ENCODE assay signal across 31 cellular contexts in genomic region chr16:74015953-74016352, GRCh38.
A peak's percentile ranks its signal among the peaks of the same experiment; 100 is the strongest.
DNase-seq lines count a peak whose midpoint lies in the region; ATAC-seq, FAIRE-seq and TF ChIP-seq lines count a peak whose summit lies in the region.
"Had no signal": no experiment of that assay in that cellular context is flagged by ENCODE, and none has a peak within 500 bp of the region (broad histone marks: within the 10 kb centered on the region; RNA-seq: fewer than 3 reads in every experiment).

No MANE protein-coding gene starts in this region.

- H3K9ac ChIP-seq in HepG2 (ENCODE audit: insufficient read depth, low read depth, low read length): no peak overlapping the region
- H3K9ac ChIP-seq: BLaER1; BLaER1 treated with 17β-estradiol and CSF1 and Interleukin-3, amounts not matched to agents 10 nM and 100 nM had no signal

- H2AFZ ChIP-seq in HepG2 (ENCODE audit: low read length): no peak overlapping the region

- no peaks in the 10 kb centered on the region for H3K36me3 ChIP-seq in HepG2 (replicated peaks in 1 of 2; ENCODE audit: control insufficient read depth in 1 of 2, insufficient read depth in 2 of 2, low read length in 2 of 2)
- no peaks in the 10 kb centered on the region for H3K36me3 ChIP-seq in right lobe of liver
- no peaks in the 10 kb centered on the region for H3K36me3 ChIP-seq in HEK293 (ENCODE audit: control insufficient read depth in 2 of 2, insufficient read depth in 1 of 2, low read length in 2 of 2)
- H3K36me3 ChIP-seq: BE2C; BLaER1; BLaER1 treated with 17β-estradiol and CSF1 and Interleukin-3, amounts not matched to agents 10 nM and 100 nM had no signal

- TF ChIP-seq RAD21 in HepG2 (CRISPR knock-in tag; IDR thresholded peaks at IDR 0.05): no peak

- H4K20me1 ChIP-seq in HepG2 (ENCODE audit: insufficient read depth, low read length): no peaks in the 10 kb centered on the region
- H4K20me1 ChIP-seq: BLaER1; BLaER1 treated with 17β-estradiol and CSF1 and Interleukin-3, amounts not matched to agents 10 nM and 100 nM had no signal

- no peaks in the 10 kb centered on the region for H3K79me2 ChIP-seq in HepG2 (ENCODE audit: insufficient read depth, low read length)

- FAIRE-seq in HepG2 (lab: Jason Lieb, UNC): no peak
- FAIRE-seq: A204.1, A549, D721Med had no signal

- H3K4me3 ChIP-seq in HepG2 (replicated peaks in 1 of 3; ENCODE audit: insufficient read depth in 1 of 3, low read depth in 2 of 3, low read length in 3 of 3) (no peak overlapping the region), right lobe of liver (no peak overlapping the region), HEK293 (ENCODE audit: low read depth, low read length) (no peak overlapping the region)
- H3K4me3 ChIP-seq: A549; BLaER1; BLaER1 treated with 17β-estradiol and CSF1 and Interleukin-3, amounts not matched to agents 10 nM and 100 nM had no signal

- no peaks in the 10 kb centered on the region for H3K9me3 ChIP-seq in HepG2 (ENCODE audit: low read length)
- H3K9me3 ChIP-seq in right lobe of liver: no peaks in the 10 kb centered on the region
- no peaks in the 10 kb centered on the region for H3K9me3 ChIP-seq in HEK293 (ENCODE audit: control insufficient read depth, insufficient read depth, low read depth, low read length)
- H3K9me3 ChIP-seq: A549, BE2C, BLaER1, Caco-2 had no signal

- H3K4me2 ChIP-seq in HepG2 (ENCODE audit: low read depth, low read length): no peak overlapping the region
- H3K4me2 ChIP-seq: A549; BLaER1; BLaER1 treated with 17β-estradiol and CSF1 and Interleukin-3, amounts not matched to agents 10 nM and 100 nM had no signal

- POLR2A ChIA-PET in HepG2 (lab: Yijun Ruan, JAX) (no interaction called here), HEK293 (lab: Yijun Ruan, JAX) (no interaction called here)

- CTCF ChIA-PET in HepG2 (lab: Yijun Ruan, JAX; ENCODE audit: low intra/inter-chr PET ratio, low total read pairs): no interaction called here
- CTCF ChIA-PET in HEK293 (lab: Yijun Ruan, JAX): no interaction called here

- no peak for DNase-seq in HepG2 (ENCODE audit: low spot score)
- no peak for DNase-seq in right lobe of liver
- DNase-seq in omental fat pad (ENCODE audit: low spot score): no peak
- DNase-seq: 8988T; ACHN; AML-193; BE2C; C1 segment of cervical spinal cord; Caco-2; Calu3; CD4-positive, alpha-beta memory T cell; CD4-positive, alpha-beta T cell; CD4-positive, CD25-positive, alpha-beta regulatory T cell; CD8-positive, alpha-beta memory T cell; CD8-positive, alpha-beta T cell; COR-L47; DMS 273 treated with DMSO at 0.1 percent for 48 hours; DMS153; DMS53; DMS79; DMS79 treated with DMSO at 0.1 percent for 48 hours; DND-41; EL had no signal

- H3K27me3 ChIP-seq in HepG2 (ENCODE audit: control insufficient read depth in 1 of 2, insufficient read depth in 2 of 2, low read length in 2 of 2) (no peaks in the 10 kb centered on the region; a peak in 1 of 5 replicates), right lobe of liver (no peaks in the 10 kb centered on the region)
- H3K27me3 ChIP-seq: BLaER1; BLaER1 treated with 17β-estradiol and CSF1 and Interleukin-3, amounts not matched to agents 10 nM and 100 nM had no signal

- in situ Hi-C loops in HepG2 (cut with HindIII; ENCODE audit: extremely low pct_ligation_motif_present, low pct_unique_long_range_greater_than_20kb): no loop called here

- H3K27ac ChIP-seq in HepG2 (ENCODE audit: extremely low read length, insufficient read depth, low read length) (no peak overlapping the region), right lobe of liver (no peak overlapping the region), HEK293 (ENCODE audit: extremely low read depth, low read depth, low read length) (no peak overlapping the region)
- H3K27ac ChIP-seq: 22Rv1; A549; BLaER1; BLaER1 treated with 17β-estradiol and CSF1 and Interleukin-3, amounts not matched to agents 10 nM and 100 nM; C4-2B had no signal

- no peak for TF ChIP-seq CTCF in HepG2 (CRISPR knock-in tag; IDR thresholded peaks at IDR 0.05)
- no peak for TF ChIP-seq CTCF in right lobe of liver (IDR thresholded peaks at IDR 0.05)
- no peak for TF ChIP-seq CTCF in HEK293 (tag by site-specific recombination; IDR thresholded peaks at IDR 0.05)
- no peak for TF ChIP-seq CTCF in omental fat pad (IDR thresholded peaks at IDR 0.05)

- no peak for ATAC-seq in HepG2
- ATAC-seq in right lobe of liver: no peak
- ATAC-seq in omental fat pad (ENCODE audit: low FRiP score): no peak
- ATAC-seq: A549; CD8-positive, alpha-beta T cell had no signal

- intact Hi-C loops in HepG2 (cut with micrococcal nuclease; ENCODE audit: unreplicated experiment): no loop called here
- intact Hi-C loops in right lobe of liver (cut with DNase I): no loop called here

- no peak for TF ChIP-seq EP300 in HepG2 (IDR thresholded peaks at IDR 0.05; ENCODE audit: low read depth in 2 of 2, low read length in 2 of 2)
- TF ChIP-seq EP300 in HepG2 (CRISPR knock-in tag; IDR thresholded peaks at IDR 0.05; ENCODE audit: borderline replicate concordance): no peak

- H3K4me1 ChIP-seq in HepG2 (ENCODE audit: insufficient read depth, low read length) (no peaks in the 10 kb centered on the region), right lobe of liver (no peaks in the 10 kb centered on the region), HEK293 (ENCODE audit: control insufficient read depth, insufficient read depth, low read length) (no peaks in the 10 kb centered on the region)
- H3K4me1 ChIP-seq: A549; BE2C; BLaER1; BLaER1 treated with 17β-estradiol and CSF1 and Interleukin-3, amounts not matched to agents 10 nM and 100 nM had no signal

- BruUV-seq in HepG2 (replicated peaks; lab: Mats Ljungman, UMichigan): no TSS peak

- TF ChIP-seq POLR2A in HepG2 (IDR thresholded peaks at IDR 0.05; ENCODE audit: insufficient read depth in 1 of 2, low read depth in 2 of 2, low read length in 2 of 2) (no peak), right lobe of liver (IDR thresholded peaks at IDR 0.05) (no peak)

TF ChIP-seq in HepG2, 621 proteins besides CTCF, POLR2A, EP300 and RAD21 (continues in another document):
- TF ChIP-seq ATF7 (IDR thresholded peaks at IDR 0.05): peak; percentile 45; the same call in 1 of the 2 replicates
- TF ChIP-seq ATF7 (CRISPR knock-in tag; IDR thresholded peaks at IDR 0.05): no peak
- TF ChIP-seq GLMP (CRISPR knock-in tag; IDR thresholded peaks at IDR 0.05; ENCODE audit: borderline replicate concordance): no peak
- no peak for TF ChIP-seq ZSCAN20 (CRISPR knock-in tag; IDR thresholded peaks at IDR 0.05; ENCODE audit: borderline replicate concordance)
- no peak for TF ChIP-seq ZNF766 (CRISPR knock-in tag; IDR thresholded peaks at IDR 0.05; ENCODE audit: borderline replicate concordance)
- TF ChIP-seq TSC22D2 (CRISPR knock-in tag; IDR thresholded peaks at IDR 0.05; ENCODE audit: borderline replicate concordance): no peak
- no peak for TF ChIP-seq NONO (IDR thresholded peaks at IDR 0.05)
- TF ChIP-seq NONO (CRISPR knock-in tag; conservative IDR thresholded peaks at IDR 0.05): no peak

TF ChIP-seq in HEK293, 187 proteins besides CTCF, POLR2A, EP300 and RAD21:
- TF ChIP-seq ZNF157 (tag by site-specific recombination; IDR thresholded peaks at IDR 0.05) (peak; percentile 94), KLF1 (tag by site-specific recombination; IDR thresholded peaks at IDR 0.05) (no peak), TCF7L2 (IDR thresholded peaks at IDR 0.05; ENCODE audit: borderline replicate concordance, low read depth, low read length) (no peak), REST (tag by site-specific recombination; IDR thresholded peaks at IDR 0.05) (no peak), ZNF221 (tag by site-specific recombination; IDR thresholded peaks at IDR 0.05; ENCODE audit: borderline replicate concordance) (no peak), SETDB1 (IDR thresholded peaks at IDR 0.05; ENCODE audit: insufficient read length, low read length) (peak; percentile 68)
- TF ChIP-seq, protein P1, sequence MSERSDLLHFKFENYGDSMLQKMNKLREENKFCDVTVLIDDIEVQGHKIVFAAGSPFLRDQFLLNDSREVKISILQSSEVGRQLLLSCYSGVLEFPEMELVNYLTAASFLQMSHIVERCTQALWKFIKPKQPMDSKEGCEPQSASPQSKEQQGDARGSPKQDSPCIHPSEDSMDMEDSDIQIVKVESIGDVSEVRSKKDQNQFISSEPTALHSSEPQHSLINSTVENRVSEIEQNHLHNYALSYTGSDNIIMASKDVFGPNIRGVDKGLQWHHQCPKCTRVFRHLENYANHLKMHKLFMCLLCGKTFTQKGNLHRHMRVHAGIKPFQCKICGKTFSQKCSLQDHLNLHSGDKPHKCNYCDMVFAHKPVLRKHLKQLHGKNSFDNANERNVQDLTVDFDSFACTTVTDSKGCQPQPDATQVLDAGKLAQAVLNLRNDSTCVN (tag by site-specific recombination; optimal IDR thresholded peaks at IDR 0.05): no peak

Comparison
In these comparisons a context has a peak if more than half of its experiments do, and no peak if none do; other contexts are left out.
1. Of the 63 proteins assayed by ChIP-seq in both HepG2 and HEK293: peak only in HepG2: none; only in HEK293: SETDB1; in both: none; in neither: 62.